Comparison of ENCODE assay signal across 8 cellular contexts in the genomic region with DNA sequence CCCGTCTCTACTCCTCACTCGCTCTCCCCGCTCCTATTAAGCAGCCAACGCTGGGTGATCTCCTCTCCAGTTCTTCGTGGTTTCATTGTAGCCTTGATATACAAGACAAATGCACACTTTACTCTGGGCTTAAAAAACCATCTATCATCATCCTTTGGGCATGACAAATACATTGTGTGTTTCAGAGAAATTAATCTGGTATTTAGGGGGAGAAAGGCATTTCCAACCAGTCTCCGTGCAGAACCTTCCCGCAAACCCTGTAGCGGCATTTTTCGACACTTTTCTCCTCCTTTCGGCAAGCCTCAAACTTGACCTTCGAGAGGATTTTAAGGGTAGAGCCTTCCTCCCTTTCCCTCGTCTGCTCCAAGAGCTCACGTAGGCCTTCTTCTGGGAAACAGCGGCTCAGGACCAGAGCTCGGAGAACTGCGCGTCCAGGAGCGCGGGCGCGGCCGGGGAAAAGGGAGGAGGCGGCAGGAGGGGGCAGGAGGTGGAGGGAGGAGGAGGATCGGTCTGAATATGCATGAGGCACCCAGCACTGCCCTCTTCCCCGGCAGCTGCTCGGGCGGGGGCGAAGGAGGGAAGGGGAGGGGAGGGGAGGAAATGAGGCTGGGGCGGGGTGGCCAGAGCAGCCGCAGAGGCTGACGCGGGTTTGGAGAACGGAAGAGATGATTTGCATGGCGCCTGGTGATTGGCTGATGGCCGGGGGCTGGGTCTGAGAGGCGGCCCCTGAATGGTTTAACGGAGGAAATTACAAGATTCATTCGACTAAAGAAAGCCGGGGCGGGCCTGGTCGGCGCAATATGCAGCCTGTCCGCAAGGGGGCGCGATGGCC.
A peak's percentile ranks its signal among the peaks of the same experiment; 100 is the strongest.
DNase-seq lines count a peak whose midpoint lies in the region; ATAC-seq and TF ChIP-seq lines count a peak whose summit lies in the region.

No MANE protein-coding gene starts in this region.

- peak overlapping the region; percentile 97 for H2AFZ ChIP-seq in smooth muscle cell (ENCODE audit: low read depth)

- DNase-seq in AG04449 (ENCODE audit: low read depth, low spot score) (peak; percentile 63), NCI-H2196 (lab: John Stamatoyannopoulos, UW; ENCODE audit: unreplicated experiment) (peak; percentile 83), cardiac fibroblast (ENCODE audit: low read depth in 2 of 2) (peak; percentile 96), inferior parietal cortex (ENCODE audit: extremely low spot score) (peak; percentile 98), smooth muscle cell (lab: John Stamatoyannopoulos, UW; ENCODE audit: unreplicated experiment) (peak; percentile 90)

- POLR2A ChIA-PET in AG04449 (lab: Yijun Ruan, JAX), result interaction anchor here (0.7 kb wide), 1 partner anchor 87 kb away, joined by 3 read pairs; no protein-coding TSS in a partner anchor

- H3K4me2 ChIP-seq in smooth muscle cell, result peak overlapping the region; percentile 95

- H3K27ac ChIP-seq in smooth muscle cell (ENCODE audit: low read depth), result no peak overlapping the region

- TF ChIP-seq CTCF in AG04449 (IDR thresholded peaks at IDR 0.05; ENCODE audit: insufficient read depth, low read length, missing control alignments) (peak; percentile 77), WI38 (IDR thresholded peaks at IDR 0.05; ENCODE audit: low read depth, low read length) (peak; percentile 33; the same call in 1 of the 2 replicates), cardiac fibroblast (IDR thresholded peaks at IDR 0.05; ENCODE audit: low read depth, low read length) (peak; percentile 61), smooth muscle cell (IDR thresholded peaks at IDR 0.05; ENCODE audit: borderline replicate concordance, insufficient read depth, poor library complexity, severe bottlenecking) (peak; percentile 75)

- H3F3A ChIP-seq in smooth muscle cell (ENCODE audit: low read depth), result no peaks in the 10 kb centered on the region

- H3K27me3 ChIP-seq in smooth muscle cell (ENCODE audit: low read depth), result peaks cover 55% of the 10 kb centered on the region

- WGBS in smooth muscle cell (ENCODE audit: low lambda C conversion rate), result under 1% methylated on average over 24 of the region's 45 CpGs

- H3K9me3 ChIP-seq in smooth muscle cell (replicated peaks; ENCODE audit: low read depth), result no peaks in the 10 kb centered on the region

- H4K20me1 ChIP-seq in smooth muscle cell (ENCODE audit: low read depth), result no peaks in the 10 kb centered on the region

- CTCF ChIA-PET in AG04449 (lab: Yijun Ruan, JAX), result interaction anchor here (0.7 to 1.0 kb wide), 3 partner anchors 536 to 550 kb away, joined by 3 to 4 read pairs (median 3); no protein-coding TSS in a partner anchor

- ATAC-seq in GM18907 (IDR thresholded peaks at IDR 0.05; ENCODE audit: unreplicated experiment) (peak; percentile 97), HG03159 (IDR thresholded peaks at IDR 0.05; ENCODE audit: unreplicated experiment) (peak; percentile 97)

- peaks cover 11% of the 10 kb centered on the region for H3K4me1 ChIP-seq in smooth muscle cell (ENCODE audit: low read depth)

- H3K9ac ChIP-seq in smooth muscle cell (ENCODE audit: low read depth), result no peak overlapping the region

- H3K36me3 ChIP-seq in smooth muscle cell (ENCODE audit: low read depth), result no peaks in the 10 kb centered on the region

- H3K4me3 ChIP-seq in AG04449 (ENCODE audit: low read depth, low read length) (peak overlapping the region; percentile 66), WI38 (ENCODE audit: low read depth, low read length) (peak overlapping the region; percentile 64), cardiac fibroblast (replicated peaks in 1 of 2; ENCODE audit: low read depth in 2 of 2, low read length in 2 of 2) (peak overlapping the region; percentile 41 to 58), smooth muscle cell (peak overlapping the region; percentile 72)

- H3K79me2 ChIP-seq in smooth muscle cell (ENCODE audit: low read depth), result no peaks in the 10 kb centered on the region
